Comparison of ENCODE assay signal across 17 cellular contexts in genomic region chr5:3590967-3591900, GRCh38. TPM values are rescaled to one million over a fixed set of nuclear protein-coding genes. Genes with fewer than 3 reads are reported as not detected.
DNase-seq lines count a peak whose midpoint lies in the region; ATAC-seq and TF ChIP-seq lines count a peak whose summit lies in the region.
"Had no signal": no experiment of that assay in that cellular context is flagged by ENCODE, and none has a peak within 500 bp of the region (broad histone marks: within the 10 kb centered on the region; RNA-seq: fewer than 3 reads in every experiment).

No MANE protein-coding gene starts in this region.

- H3K27ac ChIP-seq in C4-2B (no peak overlapping the region), MM.1S (ENCODE audit: low read length) (no peak overlapping the region)

- no peaks in the 10 kb centered on the region for H3K79me2 ChIP-seq in MM.1S (ENCODE audit: low read length)

- no peaks in the 10 kb centered on the region for H3K27me3 ChIP-seq in MM.1S (replicated peaks; ENCODE audit: insufficient read depth, low read length)

- H3K36me3 ChIP-seq in MM.1S (replicated peaks; ENCODE audit: insufficient read depth, low read length) = no peaks in the 10 kb centered on the region

- H3K27me3 Mint-ChIP-seq in neural crest cell (ENCODE audit: low read depth) = peaks cover 86% of the 10 kb centered on the region

- no peaks in the 10 kb centered on the region for H3K9me3 Mint-ChIP-seq in neural crest cell

- no peak overlapping the region for H2AFZ ChIP-seq in MM.1S (ENCODE audit: low read length)

- no peak overlapping the region for H3K27ac Mint-ChIP-seq in neural crest cell (ENCODE audit: unreplicated experiment)
- H3K27ac Mint-ChIP-seq: activated CD4-positive, alpha-beta memory T cell treated with anti-CD3 and anti-CD28 coated beads for 36 hours; B cell had no signal

- H3K4me3 Mint-ChIP-seq in neural crest cell = peak overlapping the region; percentile 82
- H3K4me3 Mint-ChIP-seq: activated CD4-positive, alpha-beta memory T cell treated with anti-CD3 and anti-CD28 coated beads for 36 hours; B cell had no signal

- no peak overlapping the region for H3K4me2 ChIP-seq in MM.1S (ENCODE audit: low read depth, low read length)

- TF ChIP-seq CTCF in C4-2B (conservative IDR thresholded peaks at IDR 0.05) (peak; percentile 26), epithelial cell of proximal tubule (conservative IDR thresholded peaks at IDR 0.05; ENCODE audit: low read depth, low read length) (no peak), neural crest cell (conservative IDR thresholded peaks at IDR 0.05) (peak; percentile 56), MM.1S (IDR thresholded peaks at IDR 0.05; ENCODE audit: low read length) (no peak)

- ATAC-seq in GM21619 (IDR thresholded peaks at IDR 0.05; ENCODE audit: unreplicated experiment) (no peak), HG02571 (IDR thresholded peaks at IDR 0.05; ENCODE audit: unreplicated experiment) (no peak)

- H3F3A ChIP-seq in MM.1S (ENCODE audit: insufficient read depth, low read length) = no peaks in the 10 kb centered on the region

- H3K36me3 Mint-ChIP-seq in neural crest cell (ENCODE audit: low read depth) = no peaks in the 10 kb centered on the region

- DNase-seq in NCI-H526 treated with DMSO at 0.1 percent for 48 hours (lab: John Stamatoyannopoulos, UW) (peak; percentile 28), epithelial cell of proximal tubule (ENCODE audit: low read depth) (no peak), neural crest cell (ENCODE audit: low read depth, low spot score) (no peak), DMS153 treated with DMSO at 0.1 percent for 48 hours (lab: John Stamatoyannopoulos, UW; ENCODE audit: unreplicated experiment) (no peak), MM.1S (no peak)
- DNase-seq: activated CD4-positive, alpha-beta memory T cell treated with anti-CD3 and anti-CD28 coated beads for 36 hours; activated gamma-delta T cell treated with Interleukin-2 at 50 U/mL for 16 hours; central memory CD4-positive, alpha-beta T cell; hypothalamus; NCI-H1436 treated with DMSO at 0.1 percent for 48 hours; NCI-H69; posterior cingulate gyrus; trophoblast cell had no signal

- H3K4me1 ChIP-seq in MM.1S (ENCODE audit: low read length) = no peaks in the 10 kb centered on the region

- no peaks in the 10 kb centered on the region for H3K9me3 ChIP-seq in MM.1S (replicated peaks; ENCODE audit: insufficient read depth, low read length)

- H3K9ac ChIP-seq in MM.1S (ENCODE audit: low read length) = no peak overlapping the region

- H3K4me1 Mint-ChIP-seq in neural crest cell = peaks cover 25% of the 10 kb centered on the region

- H3K4me3 ChIP-seq in epithelial cell of proximal tubule (ENCODE audit: low read depth, low read length) (peak overlapping the region; percentile 19), MM.1S (ENCODE audit: low read length) (no peak overlapping the region)

- no peaks in the 10 kb centered on the region for H4K20me1 ChIP-seq in MM.1S (ENCODE audit: insufficient read depth, low read length)

- no peaks in the 10 kb centered on the region for H3K9me2 ChIP-seq in MM.1S (replicated peaks; ENCODE audit: insufficient read depth, low read length)

RNA-seq across cellular contexts. Expression of gene IRX1, which starts 4.4 kb away (rescaled TPM):
- total RNA-seq in epithelial cell of proximal tubule = 18.0 and 22.1 TPM in 2 replicates
- total RNA-seq in neural crest cell = 24.8 and 26.1 TPM in 2 replicates
- total RNA-seq: activated CD4-positive, alpha-beta memory T cell treated with anti-CD3 and anti-CD28 coated beads for 36 hours; B cell had no signal

Comparison
In these comparisons a context has a peak if more than half of its experiments do, and no peak if none do; other contexts are left out.
1. CTCF ChIP-seq: peak in C4-2B (single experiment) and neural crest cell (single experiment); none in epithelial cell of proximal tubule (single experiment) and MM.1S (single experiment).